In the genomic region with DNA sequence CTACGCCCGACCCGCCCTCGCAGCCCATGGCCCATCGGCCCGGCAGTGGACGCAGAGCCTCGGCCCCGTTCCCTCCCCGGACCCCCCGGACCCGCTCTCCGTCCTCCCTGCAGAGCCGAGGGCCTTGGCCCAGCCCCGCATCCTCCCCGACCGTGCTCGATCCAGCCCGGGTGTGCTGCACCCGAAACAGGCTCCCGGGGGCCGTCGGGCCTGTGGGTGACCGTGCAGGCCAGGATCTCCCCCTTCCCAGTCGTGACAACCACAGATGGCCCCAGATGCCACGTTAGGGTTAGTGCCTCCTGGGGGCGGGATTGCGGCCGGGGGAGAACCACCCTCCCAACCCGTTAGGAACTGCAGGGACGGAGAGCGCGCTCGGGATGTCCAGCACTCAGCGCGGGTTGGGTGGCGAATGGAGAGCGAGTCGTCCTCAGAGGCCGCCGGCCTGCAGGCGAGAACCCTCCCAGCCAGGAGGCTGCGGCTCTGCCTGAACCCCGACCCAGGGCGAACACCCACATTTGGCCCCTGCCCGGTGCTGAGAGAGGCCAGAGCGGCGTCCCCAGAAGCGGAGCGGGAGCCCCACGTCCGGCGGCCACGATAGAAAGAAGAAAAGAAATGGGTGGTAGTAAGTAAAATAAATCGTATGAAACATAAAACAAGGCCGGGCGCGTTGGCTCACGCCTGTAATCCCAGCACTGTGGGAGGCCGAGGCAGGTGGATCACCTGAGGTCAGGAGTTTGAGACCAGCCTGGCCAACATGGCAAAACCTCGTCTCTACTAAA, we compare ENCODE assay signal across 8 cellular contexts. TPM values are rescaled to one million over a fixed set of nuclear protein-coding genes. Genes with fewer than 3 reads are reported as not detected.
DNase-seq lines count a peak whose midpoint lies in the region; ATAC-seq and TF ChIP-seq lines count a peak whose summit lies in the region.

No MANE protein-coding gene starts in this region.

- CTCF ChIA-PET in A673 (lab: Charles Lee): no interaction called here

- H3K36me3 ChIP-seq in A673 (ENCODE audit: insufficient read depth, low read length, poor library complexity, severe bottlenecking): no peaks in the 10 kb centered on the region
- peaks cover 5% of the 10 kb centered on the region for H3K36me3 ChIP-seq in SJSA1
- H3K36me3 ChIP-seq in esophagus muscularis mucosa: no peaks in the 10 kb centered on the region

- H3K27me3 ChIP-seq in A673 (replicated peaks; ENCODE audit: insufficient read depth, low read depth, low read length, poor library complexity) (peaks cover 17% of the 10 kb centered on the region), SJSA1 (replicated peaks) (peaks cover 13% of the 10 kb centered on the region), esophagus muscularis mucosa (peaks cover 0 to 29% (median 0%) of the 10 kb centered on the region in 4 donors)

- H3K4me3 ChIP-seq in A673 (ENCODE audit: low read depth, low read length, poor library complexity, severe bottlenecking): peak overlapping the region; percentile 82
- peak overlapping the region; percentile 90 for H3K4me3 ChIP-seq in SJSA1
- peak overlapping the region; percentile 90 to 97 (median 94) for H3K4me3 ChIP-seq in esophagus muscularis mucosa

- ATAC-seq in GM18511 (IDR thresholded peaks at IDR 0.05; ENCODE audit: unreplicated experiment) (peak; percentile 6), GM18519 (IDR thresholded peaks at IDR 0.05; ENCODE audit: low FRiP score, unreplicated experiment) (no peak), HG03442 (IDR thresholded peaks at IDR 0.05; ENCODE audit: unreplicated experiment) (no peak)

- DNase-seq in A673 (ENCODE audit: low spot score) (no peak), SJSA1 (ENCODE audit: low read depth in 1 of 2, low spot score in 2 of 2) (peak in 1 of 2 experiments; percentile 44), esophagus muscularis mucosa (ENCODE audit: extremely low spot score) (no peak)
- no peak for DNase-seq in stimulated activated CD4-positive, alpha-beta T cell treated with anti-CD3 and anti-CD28 coated beads, Interleukin-2, amount 100 ng/mL, for 24 hours

- H3K4me1 Mint-ChIP-seq in nephron: peaks cover 4% of the 10 kb centered on the region

- TF ChIP-seq CTCF in A673 (conservative IDR thresholded peaks at IDR 0.05; ENCODE audit: low read depth, low read length): no peak
- TF ChIP-seq CTCF in esophagus muscularis mucosa (IDR thresholded peaks at IDR 0.05): no peak
- TF ChIP-seq CTCF in nephron (IDR thresholded peaks at IDR 0.05; ENCODE audit: unreplicated experiment in 3 of 3): no peak

- no peaks in the 10 kb centered on the region for H3K4me1 ChIP-seq in A673 (ENCODE audit: insufficient read depth, low read length, poor library complexity, severe bottlenecking)
- peaks cover 15% of the 10 kb centered on the region for H3K4me1 ChIP-seq in SJSA1 (replicated peaks)
- H3K4me1 ChIP-seq in esophagus muscularis mucosa: peaks cover 11 to 30% (median 28%) of the 10 kb centered on the region in 4 donors

- TF ChIP-seq EP300 in esophagus muscularis mucosa (IDR thresholded peaks at IDR 0.05): no peak

- H3K9me3 Mint-ChIP-seq in nephron: no peaks in the 10 kb centered on the region

- POLR2A ChIA-PET in A673 (lab: Charles Lee; ENCODE audit: low non-redundant PET): no interaction called here

- peak overlapping the region; percentile 84 for H3K4me3 Mint-ChIP-seq in nephron

- intact Hi-C loops in A673 (cut with micrococcal nuclease; ENCODE audit: unreplicated experiment) (loop anchor here (10.0 kb wide), 1 partner anchor 85 kb away; the partner anchor contains the start of gene C2CD4C), esophagus muscularis mucosa (cut with DNase I) (loop anchor here (10.0 kb wide), 1 partner anchor 105 kb away; no protein-coding TSS in a partner anchor)

- H3K9me3 ChIP-seq in A673 (ENCODE audit: low read depth, low read length, poor library complexity, severe bottlenecking) (no peaks in the 10 kb centered on the region), SJSA1 (replicated peaks) (no peaks in the 10 kb centered on the region), esophagus muscularis mucosa (no peaks in the 10 kb centered on the region)

- H3K27ac ChIP-seq in A673 (ENCODE audit: low read depth, low read length, poor library complexity, severe bottlenecking) (peak overlapping the region; percentile 96), SJSA1 (no peak overlapping the region), esophagus muscularis mucosa (replicated peaks in 1 of 4) (peak overlapping the region; percentile 88 to 97 (median 92))

- WGBS in esophagus muscularis mucosa: 61% methylated on average over 19 of the region's 61 CpGs

- TF ChIP-seq POLR2A in esophagus muscularis mucosa (IDR thresholded peaks at IDR 0.05; ENCODE audit: low read depth): no peak

- H3K36me3 Mint-ChIP-seq in nephron (ENCODE audit: low read depth): peaks cover 4% of the 10 kb centered on the region

- H3K27ac Mint-ChIP-seq in nephron: peak overlapping the region; percentile 50 to 81 (median 54)

- no TSS peak for BruUV-seq in A673 (replicated peaks; lab: Mats Ljungman, UMichigan)

- H3K27me3 Mint-ChIP-seq in nephron (ENCODE audit: low read depth): peaks cover 8% of the 10 kb centered on the region

RNA-seq across cellular contexts. Expression of gene MADCAM1, which starts 6.7 kb away (rescaled TPM):
- total RNA-seq in A673 (2021) (0.59 and 0.84 TPM in 2 replicates), esophagus muscularis mucosa (under 1 TPM in 2 of 4 donors, not detected in 2; 0.17 to 0.42 TPM)
- not detected in 2 replicates for total RNA-seq in SJSA1 (2014; rRNA removed; shearing (Covaris generic))

RNA-seq across cellular contexts. Expression of gene TPGS1, which starts 17.7 kb away (rescaled TPM):
- total RNA-seq in A673 (2021) (20.7 and 22.2 TPM in 2 replicates), esophagus muscularis mucosa (10 to 100 TPM; 61.7 to 86.6 (median 64.4) TPM)
- 68.7 and 73.3 TPM in 2 replicates for total RNA-seq in SJSA1 (2014; rRNA removed; shearing (Covaris generic))

RNA-seq across cellular contexts. Expression of gene SHC2, which starts 28.8 kb away (rescaled TPM):
- total RNA-seq in A673 (2021): 1.1 and 2.0 TPM in 2 replicates
- not detected in 2 replicates for total RNA-seq in SJSA1 (2014; rRNA removed; shearing (Covaris generic))
- total RNA-seq in esophagus muscularis mucosa: 10 to 100 TPM; 11.2 to 35.6 (median 18.7) TPM

RNA-seq across cellular contexts. Expression of gene CDC34, which starts 42.0 kb away (rescaled TPM):
- 109 and 113 TPM in 2 replicates for total RNA-seq in A673 (2021)
- 62.1 and 97.9 TPM in 2 replicates for total RNA-seq in SJSA1 (2014; rRNA removed; shearing (Covaris generic))
- total RNA-seq in esophagus muscularis mucosa: 100 to 1,000 TPM in 1 of 4 donors, 10 to 100 TPM in 3; 62.5 to 100 (median 76.2) TPM

RNA-seq across cellular contexts. Expression of gene GZMM, which starts 54.2 kb away (rescaled TPM):
- total RNA-seq in A673 (2021) (1.0 and 2.5 TPM in 2 replicates), esophagus muscularis mucosa (under 1 TPM in 2 of 4 donors, not detected in 2; 0.50 to 0.58 TPM)
- total RNA-seq in SJSA1 (2014; rRNA removed; shearing (Covaris generic)): not detected in 2 replicates
